ENCODE assay signal across 17 cellular contexts in genomic region chr15:44312108-44312507, GRCh38. TPM values are rescaled to one million over a fixed set of nuclear protein-coding genes. Genes with fewer than 3 reads are reported as not detected.
DNase-seq lines count a peak whose midpoint lies in the region; ATAC-seq and TF ChIP-seq lines count a peak whose summit lies in the region.
"Had no signal": no experiment of that assay in that cellular context is flagged by ENCODE, and none has a peak within 500 bp of the region (broad histone marks: within the 10 kb centered on the region; RNA-seq: fewer than 3 reads in every experiment).

No MANE protein-coding gene starts in this region.

- H3K4me1 ChIP-seq in Caco-2 (no peaks in the 10 kb centered on the region), transverse colon (peaks cover 0 to 72% (median 25%) of the 10 kb centered on the region in 4 donors)
- H3K4me1 ChIP-seq: HAP-1 had no signal

- no peaks in the 10 kb centered on the region for H3K36me3 ChIP-seq in Caco-2 (ENCODE audit: control insufficient read depth, insufficient read depth, low read length)
- no peaks in the 10 kb centered on the region for H3K36me3 ChIP-seq in transverse colon
- H3K36me3 ChIP-seq: HAP-1 had no signal

- H3K9me3 Mint-ChIP-seq in Caco-2 (ENCODE audit: unreplicated experiment) (no peaks in the 10 kb centered on the region), activated B cell treated with CpG ODN at 0.5 μM for 24 hours (no peaks in the 10 kb centered on the region), memory B cell (no peaks in the 10 kb centered on the region)
- H3K9me3 Mint-ChIP-seq: CD8-positive, alpha-beta T cell had no signal

- H3K4me3 Mint-ChIP-seq in Caco-2 (ENCODE audit: unreplicated experiment) (no peak overlapping the region), activated B cell treated with CpG ODN at 0.5 μM for 24 hours (no peak overlapping the region), memory B cell (no peak overlapping the region)
- H3K4me3 Mint-ChIP-seq: B cell; CD8-positive, alpha-beta T cell had no signal

- DNase-seq in Caco-2 (no peak), activated B cell treated with CpG ODN at 0.5 μM for 24 hours (no peak), memory B cell (ENCODE audit: low spot score in 2 of 2) (no peak), transverse colon (no peak), NCI-H345 treated with DMSO at 0.1 percent for 48 hours (lab: John Stamatoyannopoulos, UW; ENCODE audit: unreplicated experiment) (no peak), cerebellum (ENCODE audit: low spot score) (no peak)
- DNase-seq: CD8-positive, alpha-beta T cell; DMS 273 treated with DMSO at 0.1 percent for 48 hours; DMS53; DND-41; EL; GM23248 had no signal

- H3K27ac ChIP-seq in transverse colon: peak overlapping the region; percentile 31 to 56 (median 34)
- H3K27ac ChIP-seq: BLaER1 treated with 17β-estradiol and CSF1 and Interleukin-3, amounts not matched to agents 10 nM and 100 nM; GM23248 had no signal

- no peak for TF ChIP-seq EP300 in transverse colon (IDR thresholded peaks at IDR 0.05; ENCODE audit: low read depth)

- BruUV-seq in Caco-2 (replicated peaks; lab: Mats Ljungman, UMichigan): no TSS peak

- ATAC-seq in activated B cell treated with CpG ODN at 0.5 μM for 24 hours (ENCODE audit: low read depth) (no peak), memory B cell (ENCODE audit: low read depth) (no peak)
- ATAC-seq: CD8-positive, alpha-beta T cell; GM12878; HepG2 had no signal

- intact Hi-C loops in Caco-2 (cut with micrococcal nuclease; ENCODE audit: unreplicated experiment): no loop called here
- intact Hi-C loops in activated B cell treated with CpG ODN at 0.5 μM for 24 hours (cut with micrococcal nuclease): loop anchor here (10.0 kb wide), 1 partner anchor 47 kb away; no protein-coding TSS in a partner anchor
- intact Hi-C loops in transverse colon (cut with DNase I; ENCODE audit: low total_unique reads): no loop called here

- in situ Hi-C loops in transverse colon (cut with MboI; ENCODE audit: low pct_ligation_motif_present in 1 of 4, low pct_unique_long_range_greater_than_20kb in 1 of 4, low sequenced_read_pairs in 3 of 4): no loop called here

- TF ChIP-seq POLR2A in transverse colon (IDR thresholded peaks at IDR 0.05): no peak

- peaks cover 10% of the 10 kb centered on the region for H3K4me1 Mint-ChIP-seq in Caco-2 (ENCODE audit: low read depth, unreplicated experiment)
- H3K4me1 Mint-ChIP-seq in activated B cell treated with CpG ODN at 0.5 μM for 24 hours: peaks cover 63% of the 10 kb centered on the region
- peaks cover 35% of the 10 kb centered on the region for H3K4me1 Mint-ChIP-seq in memory B cell

- H3K4me3 ChIP-seq in Caco-2 (ENCODE audit: low read depth, low read length) (no peak overlapping the region), transverse colon (no peak overlapping the region)
- H3K4me3 ChIP-seq: BLaER1 treated with 17β-estradiol and CSF1 and Interleukin-3, amounts not matched to agents 10 nM and 100 nM; GM12878; GM23248; HAP-1 had no signal

- H3K36me3 Mint-ChIP-seq in Caco-2 (ENCODE audit: insufficient read depth, unreplicated experiment) (no peaks in the 10 kb centered on the region), activated B cell treated with CpG ODN at 0.5 μM for 24 hours (ENCODE audit: low read depth) (peaks cover 4% of the 10 kb centered on the region), memory B cell (no peaks in the 10 kb centered on the region)

- H3K9me3 ChIP-seq in Caco-2 (no peaks in the 10 kb centered on the region), transverse colon (no peaks in the 10 kb centered on the region)
- H3K9me3 ChIP-seq: BLaER1 treated with 17β-estradiol and CSF1 and Interleukin-3, amounts not matched to agents 10 nM and 100 nM; HAP-1 had no signal

- H3K27me3 ChIP-seq in Caco-2 (replicated peaks; ENCODE audit: control insufficient read depth, insufficient read depth, low read length) (no peaks in the 10 kb centered on the region), transverse colon (no peaks in the 10 kb centered on the region)
- H3K27me3 ChIP-seq: BLaER1 treated with 17β-estradiol and CSF1 and Interleukin-3, amounts not matched to agents 10 nM and 100 nM had no signal

- CTCF ChIA-PET in Caco-2 (lab: Charles Lee): no interaction called here
- CTCF ChIA-PET in activated B cell treated with CpG ODN at 0.5 μM for 24 hours (lab: Charles Lee): no interaction called here

- H3K27ac Mint-ChIP-seq in Caco-2 (ENCODE audit: unreplicated experiment) (peak overlapping the region; percentile 50), activated B cell treated with CpG ODN at 0.5 μM for 24 hours (peak overlapping the region; percentile 18), memory B cell (peak overlapping the region; percentile 30)
- H3K27ac Mint-ChIP-seq: B cell; CD8-positive, alpha-beta T cell had no signal

- no peaks in the 10 kb centered on the region for H3K27me3 Mint-ChIP-seq in Caco-2 (ENCODE audit: insufficient read depth, unreplicated experiment)
- no peaks in the 10 kb centered on the region for H3K27me3 Mint-ChIP-seq in activated B cell treated with CpG ODN at 0.5 μM for 24 hours
- no peaks in the 10 kb centered on the region for H3K27me3 Mint-ChIP-seq in memory B cell
- H3K27me3 Mint-ChIP-seq: B cell had no signal

- 33 to 59% methylated on average over 1 of the region's 1 CpG for WGBS in transverse colon (ENCODE audit: low coverage in 1 of 2), 2 donors

- TF ChIP-seq CTCF in Caco-2 (IDR thresholded peaks at IDR 0.05; ENCODE audit: insufficient read depth in 1 of 2, low read depth in 1 of 2, low read length in 1 of 2, severe bottlenecking in 1 of 2, unreplicated experiment in 1 of 2) (no peak), activated B cell treated with CpG ODN at 0.5 μM for 24 hours (IDR thresholded peaks at IDR 0.05) (no peak), transverse colon (IDR thresholded peaks at IDR 0.05) (no peak)

- POLR2A ChIA-PET in Caco-2 (lab: Charles Lee): no interaction called here
- POLR2A ChIA-PET in activated B cell treated with CpG ODN at 0.5 μM for 24 hours (lab: Charles Lee): interaction anchor here (0.7 kb wide), 1 partner anchor 38 kb away, joined by 4 read pairs; no protein-coding TSS in a partner anchor

RNA-seq across cellular contexts. Expression of gene GOLM2, which starts 23.6 kb away (rescaled TPM):
- 34.1 and 35.8 TPM in 2 replicates for total RNA-seq in Caco-2 (2022)
- total RNA-seq in activated B cell treated with CpG ODN at 0.5 μM for 24 hours: 46.9 and 55.0 TPM in 2 replicates
- 10 to 100 TPM; 80.7 to 95.5 (median 91.0) TPM for total RNA-seq in transverse colon
- 105 TPM for total RNA-seq in cerebellum
